21 cellular contexts compared by ENCODE assay signal in the genomic region with DNA sequence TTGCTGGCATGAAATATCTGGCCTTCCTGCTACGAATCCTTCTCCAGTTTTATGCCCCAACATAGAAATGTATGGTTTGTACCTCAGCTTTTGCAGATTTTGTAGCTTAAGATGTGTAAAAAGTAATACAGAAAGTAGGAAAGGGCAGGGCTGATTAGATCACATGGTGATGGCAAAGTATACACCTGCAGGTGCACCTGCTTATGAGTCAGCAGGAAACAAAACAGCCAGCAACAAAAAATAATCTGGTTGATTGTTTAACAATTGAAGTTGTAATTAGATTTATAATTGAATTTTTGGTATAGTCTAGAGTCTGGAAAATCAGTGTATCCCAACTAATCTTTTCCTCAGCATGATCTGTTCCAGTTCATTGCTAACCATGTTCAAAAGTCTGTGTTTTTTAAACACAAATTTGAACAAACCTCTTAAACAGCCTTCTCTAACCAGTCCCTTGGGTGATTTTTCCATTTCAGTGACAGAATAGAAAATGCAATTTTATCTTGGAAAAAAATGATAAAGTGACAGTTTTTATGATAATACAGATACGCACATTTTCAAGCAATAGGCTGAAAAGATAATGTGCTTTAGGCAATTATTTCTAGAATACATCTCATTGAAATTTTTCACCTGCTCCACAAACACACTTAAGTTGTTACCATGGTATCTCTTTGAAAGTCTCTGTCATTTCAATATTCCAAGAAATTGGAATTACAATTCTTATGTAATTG.
A peak's percentile ranks its signal among the peaks of the same experiment; 100 is the strongest.
DNase-seq lines count a peak whose midpoint lies in the region; ATAC-seq, FAIRE-seq and TF ChIP-seq lines count a peak whose summit lies in the region.
"Had no signal": no experiment of that assay in that cellular context is flagged by ENCODE, and none has a peak within 500 bp of the region (broad histone marks: within the 10 kb centered on the region; RNA-seq: fewer than 3 reads in every experiment).

No MANE protein-coding gene starts in this region.

- DNase-seq in breast epithelium (ENCODE audit: low spot score in 2 of 2) = no peak
- DNase-seq in MCF 10A (ENCODE audit: unreplicated experiment) = no peak
- DNase-seq in NCI-H2081 (lab: John Stamatoyannopoulos, UW) = peak; percentile 71 to 89
- DNase-seq in RPMI8226 = peak; percentile 90
- peak; percentile 73 for DNase-seq in small intestine
- no peak for DNase-seq in endothelial cell (ENCODE audit: low spot score)
- DNase-seq in activated CD4-positive, alpha-beta T cell treated with anti-CD3 and anti-CD28 coated beads, Interleukin-2, amount 10 ng/mL, durations not matched to agents 24 days and 14 days = no peak
- DNase-seq: activated CD8-positive, alpha-beta memory T cell treated with anti-CD3 and anti-CD28 coated beads, Interleukin-2, amount 50 U/mL, for 48 hours; activated gamma-delta T cell treated with Interleukin-2 at 50 U/mL for 16 hours; amniotic stem cell; C1 segment of cervical spinal cord; left ventricle myocardium inferior; NCI-H446 treated with DMSO at 0.1 percent for 48 hours; nucleus accumbens; right lobe of liver; stimulated activated CD4-positive, alpha-beta T cell treated with anti-CD3 and anti-CD28 coated beads, Interleukin-2, amount 100 ng/mL, for 24 hours; T1000 had no signal

- H3K27me3 Mint-ChIP-seq in MCF 10A (ENCODE audit: insufficient read depth, unreplicated experiment) (no peaks in the 10 kb centered on the region), endothelial cell (ENCODE audit: unreplicated experiment) (no peaks in the 10 kb centered on the region)
- no peaks in the 10 kb centered on the region for H3K27me3 Mint-ChIP-seq in activated CD4-positive, alpha-beta T cell treated with anti-CD3 and anti-CD28 coated beads, Interleukin-2, amount 10 ng/mL, durations not matched to agents 24 days and 14 days

- no peak overlapping the region for H3K4me3 Mint-ChIP-seq in MCF 10A (ENCODE audit: unreplicated experiment)
- H3K4me3 Mint-ChIP-seq in endothelial cell (ENCODE audit: unreplicated experiment) = no peak overlapping the region
- H3K4me3 Mint-ChIP-seq in activated CD4-positive, alpha-beta T cell treated with anti-CD3 and anti-CD28 coated beads, Interleukin-2, amount 10 ng/mL, durations not matched to agents 24 days and 14 days = no peak overlapping the region

- H3K4me1 ChIP-seq in breast epithelium = no peaks in the 10 kb centered on the region
- no peaks in the 10 kb centered on the region for H3K4me1 ChIP-seq in small intestine (ENCODE audit: control insufficient read depth in 2 of 2, insufficient read depth in 1 of 2, low read depth in 1 of 2, low read length in 1 of 2)
- H3K4me1 ChIP-seq: left ventricle myocardium inferior had no signal

- ATAC-seq in GM21786 (IDR thresholded peaks at IDR 0.05; ENCODE audit: unreplicated experiment) = no peak
- ATAC-seq: Panc1, right lobe of liver had no signal

- no peaks in the 10 kb centered on the region for H3K9me3 ChIP-seq in breast epithelium
- no peaks in the 10 kb centered on the region for H3K9me3 ChIP-seq in small intestine (ENCODE audit: control insufficient read depth, low read depth)
- H3K9me3 ChIP-seq: left ventricle myocardium inferior, right lobe of liver, vagina had no signal

- BruUV-seq in MCF 10A (replicated peaks; lab: Mats Ljungman, UMichigan) = no TSS peak

- intact Hi-C loops in breast epithelium (cut with DNase I; ENCODE audit: low total_unique reads) = no loop called here
- intact Hi-C loops in MCF 10A (cut with micrococcal nuclease) = no loop called here
- intact Hi-C loops in activated CD4-positive, alpha-beta T cell treated with anti-CD3 and anti-CD28 coated beads, Interleukin-2, amount 10 ng/mL, durations not matched to agents 24 days and 14 days (cut with micrococcal nuclease) = no loop called here

- no peaks in the 10 kb centered on the region for H3K27me3 ChIP-seq in breast epithelium
- no peaks in the 10 kb centered on the region for H3K27me3 ChIP-seq in small intestine (ENCODE audit: control insufficient read depth in 2 of 2, insufficient read depth in 2 of 2, low read length in 2 of 2)
- H3K27me3 ChIP-seq: right lobe of liver, vagina had no signal

- TF ChIP-seq CTCF in breast epithelium (IDR thresholded peaks at IDR 0.05) = no peak
- no peak for TF ChIP-seq CTCF in MCF 10A (IDR thresholded peaks at IDR 0.05; ENCODE audit: unreplicated experiment)
- TF ChIP-seq CTCF in endothelial cell (IDR thresholded peaks at IDR 0.05; ENCODE audit: unreplicated experiment) = no peak

- no peak for TF ChIP-seq POLR2A in breast epithelium (IDR thresholded peaks at IDR 0.05)

- H3K36me3 ChIP-seq in breast epithelium (no peaks in the 10 kb centered on the region), small intestine (ENCODE audit: control insufficient read depth in 2 of 2, insufficient read depth in 2 of 2, low read length in 2 of 2) (no peaks in the 10 kb centered on the region)
- H3K36me3 ChIP-seq: left ventricle myocardium inferior, right lobe of liver, vagina had no signal

- FAIRE-seq in small intestine (lab: Jason Lieb, UNC) = no peak
- FAIRE-seq: frontal cortex had no signal

- peaks cover 12% of the 10 kb centered on the region for H3K4me1 Mint-ChIP-seq in MCF 10A (ENCODE audit: insufficient read depth, unreplicated experiment)
- H3K4me1 Mint-ChIP-seq in endothelial cell (ENCODE audit: unreplicated experiment) = no peaks in the 10 kb centered on the region
- no peaks in the 10 kb centered on the region for H3K4me1 Mint-ChIP-seq in activated CD4-positive, alpha-beta T cell treated with anti-CD3 and anti-CD28 coated beads, Interleukin-2, amount 10 ng/mL, durations not matched to agents 24 days and 14 days

- POLR2A ChIA-PET in MCF 10A (lab: Yijun Ruan, JAX) = interaction anchor here (0.7 to 1.3 kb wide), 2 partner anchors 10 to 141 kb away, joined by 3 to 6 read pairs; no protein-coding TSS in a partner anchor

- H3K4me3 ChIP-seq in breast epithelium (no peak overlapping the region), small intestine (ENCODE audit: low read depth in 1 of 2, low read length in 2 of 2) (no peak overlapping the region)
- H3K4me3 ChIP-seq: left ventricle myocardium inferior, right lobe of liver, vagina had no signal

- 23 to 64% (median 41%) methylated on average over 2 of the region's 2 CpGs for WGBS in small intestine, 3 donors

- H3K36me3 Mint-ChIP-seq in MCF 10A (ENCODE audit: insufficient read depth, unreplicated experiment) (no peaks in the 10 kb centered on the region), endothelial cell (ENCODE audit: low read depth, unreplicated experiment) (no peaks in the 10 kb centered on the region)
- no peaks in the 10 kb centered on the region for H3K36me3 Mint-ChIP-seq in activated CD4-positive, alpha-beta T cell treated with anti-CD3 and anti-CD28 coated beads, Interleukin-2, amount 10 ng/mL, durations not matched to agents 24 days and 14 days (ENCODE audit: low read depth)

- H3K9me3 Mint-ChIP-seq in MCF 10A (ENCODE audit: unreplicated experiment) (no peaks in the 10 kb centered on the region), endothelial cell (ENCODE audit: unreplicated experiment) (no peaks in the 10 kb centered on the region)
- H3K9me3 Mint-ChIP-seq in activated CD4-positive, alpha-beta T cell treated with anti-CD3 and anti-CD28 coated beads, Interleukin-2, amount 10 ng/mL, durations not matched to agents 24 days and 14 days = no peaks in the 10 kb centered on the region

- CTCF ChIA-PET in MCF 10A (lab: Yijun Ruan, JAX) = no interaction called here

- H3K27ac ChIP-seq in breast epithelium (peak overlapping the region; percentile 30 to 40), small intestine (ENCODE audit: low read depth in 1 of 2, low read length in 1 of 2) (peak overlapping the region in 1 of 2 donors; percentile 62)
- H3K27ac ChIP-seq: left ventricle myocardium inferior, right lobe of liver, vagina had no signal

- H3K27ac Mint-ChIP-seq in MCF 10A (ENCODE audit: low read depth, unreplicated experiment) = no peak overlapping the region
- H3K27ac Mint-ChIP-seq in endothelial cell (ENCODE audit: unreplicated experiment) = no peak overlapping the region
- H3K27ac Mint-ChIP-seq in activated CD4-positive, alpha-beta T cell treated with anti-CD3 and anti-CD28 coated beads, Interleukin-2, amount 10 ng/mL, durations not matched to agents 24 days and 14 days = no peak overlapping the region

Comparison
In these comparisons a context has a peak if more than half of its experiments do, and no peak if none do; other contexts are left out.
1. DNase-seq: peak in NCI-H2081 (2 of 2), RPMI8226 (single experiment) and small intestine (single experiment); none in breast epithelium (0 of 2), MCF 10A (single experiment), endothelial cell (single experiment) and activated CD4-positive, alpha-beta T cell treated with anti-CD3 and anti-CD28 coated beads, Interleukin-2, amount 10 ng/mL, durations not matched to agents 24 days and 14 days (single experiment).